1 cellular context compared by ENCODE assay signal in genomic region chr20:33415948-33416347, GRCh38.
TF ChIP-seq lines count a peak whose summit lies in the region.

No MANE protein-coding gene starts in this region.

TF ChIP-seq in GM23338, 12 proteins besides CTCF, POLR2A, EP300 and RAD21 (continued from another document):
- TF ChIP-seq ZNF462 (CRISPR knock-in tag; IDR thresholded peaks at IDR 0.05) = no peak
TF ChIP-seq in GM23338: peak in this region for 0.
